ENCODE assay signal across 1 cellular context in genomic region chr3:20038679-20039078, GRCh38.
TF ChIP-seq lines count a peak whose summit lies in the region.

No MANE protein-coding gene starts in this region.

TF ChIP-seq in A549, 52 proteins besides CTCF, POLR2A, EP300 and RAD21 (continued from another document):
- TF ChIP-seq NPAS2 (CRISPR knock-in tag; IDR thresholded peaks at IDR 0.05; ENCODE audit: borderline replicate concordance) = no peak
